Comparison of ENCODE assay signal across 9 cellular contexts in genomic region chr12:12116677-12117076, GRCh38. TPM values are rescaled to one million over a fixed set of nuclear protein-coding genes. Genes with fewer than 3 reads are reported as not detected.
"Had no signal": no experiment of that assay in that cellular context is flagged by ENCODE, and none has a peak within 500 bp of the region (broad histone marks: within the 10 kb centered on the region; RNA-seq: fewer than 3 reads in every experiment).

No MANE protein-coding gene starts in this region.

- H3K4me3 ChIP-seq: GM23248, K562 had no signal

- DNase-seq: GM23248, GOT3, H9, HCEC 1CT, IMR-90, KG1 had no signal

- H3K27ac ChIP-seq: GM23248 had no signal

- H3K9ac ChIP-seq: GM23248 had no signal

- FAIRE-seq: H54, HTR-8/SVneo, K562 had no signal

- H2AFZ ChIP-seq: GM23248 had no signal

- ATAC-seq: K562 had no signal

RNA-seq across cellular contexts. Expression of gene BCL2L14, which starts 45.9 kb away (rescaled TPM):
- total RNA-seq: GM23248, IMR-90, K562 had no signal
- polyA plus RNA-seq: GM23248, IMR-90, K562 had no signal
